ENCODE assay signal across 8 cellular contexts in the genomic region with DNA sequence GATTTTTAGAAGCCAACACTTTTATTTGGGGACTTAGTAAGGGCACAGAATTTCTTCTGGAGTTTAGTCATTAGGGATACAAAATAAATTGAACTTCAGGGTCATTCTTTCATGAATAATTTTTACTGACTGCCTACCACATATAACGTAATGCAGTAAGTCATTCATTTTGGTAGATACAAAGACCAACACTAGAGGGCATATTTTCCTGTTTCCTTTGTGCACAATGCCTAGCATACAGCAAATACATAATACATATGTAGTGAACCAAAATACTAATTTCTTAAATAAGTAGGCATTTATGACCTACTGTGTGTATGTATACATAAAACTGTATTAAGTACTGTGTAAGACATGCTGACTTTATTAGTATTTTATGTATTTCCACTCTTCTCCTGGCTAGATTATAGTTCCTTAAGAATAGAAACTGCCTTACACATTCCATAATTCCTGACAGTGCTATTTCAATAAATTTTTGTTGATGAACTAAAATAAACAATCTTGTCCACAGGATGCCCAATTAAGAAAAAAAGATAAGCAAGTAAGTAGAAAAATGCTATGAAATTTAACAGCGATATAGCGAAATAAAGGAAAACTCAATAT. TPM values are rescaled to one million over a fixed set of nuclear protein-coding genes. Genes with fewer than 3 reads are reported as not detected.
DNase-seq lines count a peak whose midpoint lies in the region; ATAC-seq and TF ChIP-seq lines count a peak whose summit lies in the region.

No MANE protein-coding gene starts in this region.

- peaks cover 39% of the 10 kb centered on the region for H3K4me1 Mint-ChIP-seq in Calu3 (ENCODE audit: low read depth, unreplicated experiment)
- H3K4me1 Mint-ChIP-seq in neural crest cell = peaks cover 37% of the 10 kb centered on the region

- no peaks in the 10 kb centered on the region for H3K9me2 ChIP-seq in PC-9 (ENCODE audit: insufficient read depth)

- TF ChIP-seq CTCF in Calu3 (IDR thresholded peaks at IDR 0.05; ENCODE audit: unreplicated experiment) (peak; percentile 43), PC-9 (conservative IDR thresholded peaks at IDR 0.05) (peak; percentile 77), neural crest cell (conservative IDR thresholded peaks at IDR 0.05) (peak; percentile 74)

- no peaks in the 10 kb centered on the region for H3K4me1 ChIP-seq in PC-9 (replicated peaks; ENCODE audit: insufficient read depth)

- H3K4me3 Mint-ChIP-seq in Calu3 (ENCODE audit: low read depth, unreplicated experiment) = no peak overlapping the region
- H3K4me3 Mint-ChIP-seq in neural crest cell = no peak overlapping the region

- intact Hi-C loops in Calu3 (cut with micrococcal nuclease; ENCODE audit: unreplicated experiment) (loop anchor here (1.0 to 10.0 kb wide), 5 partner anchors 48 to 482 kb away; partner anchors contain the start of gene PPP1R12A), PC-9 (cut with micrococcal nuclease; ENCODE audit: unreplicated experiment) (loop anchor here (2.0 to 10.0 kb wide), 2 partner anchors 300 to 378 kb away; no protein-coding TSS in a partner anchor)

- TF ChIP-seq POLR2A in erythroblast (IDR thresholded peaks at IDR 0.05; ENCODE audit: low read length) = no peak

- H3K36me3 ChIP-seq in PC-9 (ENCODE audit: low read depth) = no peaks in the 10 kb centered on the region

- DNase-seq in Calu3 (no peak), HT-29 (ENCODE audit: low spot score) (peak; percentile 74), PC-9 (peak in 1 of 2 experiments; percentile 47), erythroblast (lab: John Stamatoyannopoulos, UW) (peak; percentile 63 to 73), neural crest cell (ENCODE audit: low read depth, low spot score) (no peak), HuH-7.5 (ENCODE audit: low spot score) (no peak)
- DNase-seq in activated CD4-positive, alpha-beta T cell treated with anti-CD3 and anti-CD28 coated beads, Interleukin-2, amount 50 U/mL, for 4 hours = no peak

- no peaks in the 10 kb centered on the region for H3K9me3 ChIP-seq in PC-9 (ENCODE audit: insufficient read depth, low read depth)

- ATAC-seq in GM19328 (IDR thresholded peaks at IDR 0.05; ENCODE audit: unreplicated experiment) = peak; percentile 69

- H3K27me3 Mint-ChIP-seq in Calu3 (ENCODE audit: unreplicated experiment) = no peaks in the 10 kb centered on the region
- no peaks in the 10 kb centered on the region for H3K27me3 Mint-ChIP-seq in neural crest cell (ENCODE audit: low read depth)

- BruUV-seq in Calu3 (replicated peaks; lab: Mats Ljungman, UMichigan) (no TSS peak), PC-9 (replicated peaks; lab: Mats Ljungman, UMichigan) (no TSS peak)

- H3K9me3 Mint-ChIP-seq in Calu3 (ENCODE audit: low read depth, unreplicated experiment) (no peaks in the 10 kb centered on the region), neural crest cell (peaks cover 2% of the 10 kb centered on the region)

- H3K27ac ChIP-seq in PC-9 = no peak overlapping the region

- H2AFZ ChIP-seq in PC-9 = no peak overlapping the region

- H3K79me2 ChIP-seq in PC-9 (ENCODE audit: low read depth) = peaks cover 78% of the 10 kb centered on the region

- H3K36me3 Mint-ChIP-seq in Calu3 (ENCODE audit: insufficient read depth, unreplicated experiment) (no peaks in the 10 kb centered on the region), neural crest cell (ENCODE audit: low read depth) (peaks cover 2% of the 10 kb centered on the region)

- peaks cover 28% of the 10 kb centered on the region for H4K20me1 ChIP-seq in PC-9 (ENCODE audit: insufficient read depth)

- H3K27ac Mint-ChIP-seq in Calu3 (ENCODE audit: unreplicated experiment) (no peak overlapping the region), neural crest cell (ENCODE audit: unreplicated experiment) (no peak overlapping the region)

- H3F3A ChIP-seq in PC-9 (ENCODE audit: insufficient read depth, low read depth) = 0 out of 2 replicates have a peak, but pooled peaks cover 4% of the 10 kb centered on the region

- H3K4me3 ChIP-seq in PC-9 = no peak overlapping the region

- no peaks in the 10 kb centered on the region for H3K27me3 ChIP-seq in PC-9 (ENCODE audit: insufficient read depth, low read depth)

- POLR2A ChIA-PET in PC-9 (lab: Charles Lee; ENCODE audit: unreplicated experiment) = no interaction called here

- CTCF ChIA-PET in Calu3 (lab: Charles Lee) (interaction anchor here (0.7 to 1.0 kb wide), 4 partner anchors 8 to 300 kb away, joined by 3 to 5 read pairs (median 4); no protein-coding TSS in a partner anchor), PC-9 (lab: Charles Lee) (no interaction called here)

- no peak overlapping the region for H3K4me2 ChIP-seq in PC-9

RNA-seq across cellular contexts. Expression of gene PPP1R12A, which starts 47.9 kb away (rescaled TPM):
- total RNA-seq in Calu3 (2022) (86.7 and 97.4 TPM in 2 replicates), PC-9 (2021) (55.8 and 69.9 TPM in 2 replicates), neural crest cell (65.7 and 72.3 TPM in 2 replicates)
- 25.1 and 26.1 TPM in 2 replicates for total RNA-seq in HT-29 (2014; rRNA removed; shearing (Covaris generic))

Comparison
In these comparisons a context has a peak if more than half of its experiments do, and no peak if none do; other contexts are left out.
1. DNase-seq: peak in HT-29 (single experiment) and erythroblast (2 of 2); none in Calu3 (single experiment), neural crest cell (single experiment), activated CD4-positive, alpha-beta T cell treated with anti-CD3 and anti-CD28 coated beads, Interleukin-2, amount 50 U/mL, for 4 hours (0 of 2) and HuH-7.5 (single experiment).
2. Peak in every context shown above with its lines, with median percentiles within 50 percentile points of each other: CTCF ChIP-seq.